Comparison of ENCODE assay signal across 15 cellular contexts in the genomic region with DNA sequence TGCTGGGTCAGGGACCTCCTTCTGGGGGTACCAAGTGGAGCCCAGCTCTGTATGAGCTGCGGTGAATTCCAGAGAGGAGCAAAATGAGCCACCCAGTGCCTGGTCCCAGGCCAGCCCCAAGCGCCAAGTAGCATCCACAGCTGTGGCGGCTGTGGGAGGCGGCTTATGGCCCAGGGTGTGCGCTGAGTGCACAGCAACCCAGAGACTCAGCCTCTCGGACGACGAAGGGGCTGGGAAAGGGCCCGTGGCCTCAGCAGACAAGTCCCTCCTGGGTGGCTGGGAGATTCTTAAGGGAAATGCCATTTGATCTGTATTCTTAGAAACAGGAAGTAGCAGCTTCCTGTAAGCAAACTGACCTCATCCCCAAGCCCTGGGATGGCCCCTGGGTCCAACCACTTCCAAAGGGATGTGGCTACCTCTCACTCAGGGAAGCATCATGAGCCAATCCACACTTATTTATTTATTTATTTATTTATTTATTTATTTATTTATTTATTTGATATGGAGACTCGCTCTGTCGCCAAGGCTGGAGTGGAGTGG. TPM values are rescaled to one million over a fixed set of nuclear protein-coding genes. Genes with fewer than 3 reads are reported as not detected.
DNase-seq lines count a peak whose midpoint lies in the region; ATAC-seq, FAIRE-seq and TF ChIP-seq lines count a peak whose summit lies in the region.
"Had no signal": no experiment of that assay in that cellular context is flagged by ENCODE, and none has a peak within 500 bp of the region (broad histone marks: within the 10 kb centered on the region; RNA-seq: fewer than 3 reads in every experiment).

No MANE protein-coding gene starts in this region.

- no peak for FAIRE-seq in HepG2 (lab: Jason Lieb, UNC)

- CTCF ChIA-PET in HepG2 (lab: Yijun Ruan, JAX; ENCODE audit: low intra/inter-chr PET ratio, low total read pairs): no interaction called here

- in situ Hi-C loops in HepG2 (cut with HindIII; ENCODE audit: extremely low pct_ligation_motif_present, low pct_unique_long_range_greater_than_20kb): no loop called here

- no peak for TF ChIP-seq EP300 in HepG2 (IDR thresholded peaks at IDR 0.05; ENCODE audit: low read depth in 2 of 2, low read length in 2 of 2)
- no peak for TF ChIP-seq EP300 in HepG2 (CRISPR knock-in tag; IDR thresholded peaks at IDR 0.05; ENCODE audit: borderline replicate concordance)

- DNase-seq in D341Med (ENCODE audit: low spot score) (peak; percentile 16), M059J (ENCODE audit: low read depth) (peak; percentile 61), choroid plexus epithelial cell (ENCODE audit: low read depth) (peak; percentile 58), HepG2 (ENCODE audit: low spot score) (no peak), BE2C (no peak)
- no peak for DNase-seq in stimulated activated CD4-positive, alpha-beta T cell treated with anti-CD3 and anti-CD28 coated beads, Interleukin-1b, Interleukin-23, amount 100 ng/mL, for 48 hours
- DNase-seq in activated T-helper 1 cell treated with anti-CD3 and anti-CD28 coated beads, Interleukin-12 subunit alpha, Interleukin-12 subunit beta, Interleukin-2, Interleukin-4 antibody, amounts not matched to agents 30 ng/mL and 10 ng/mL and 1 ng/mL, durations not matched to agents 14 hours and 24 hours and 36 hours (ENCODE audit: low spot score): no peak
- DNase-seq: CD4-positive, alpha-beta memory T cell; gastrocnemius medialis; GOT3; NCI-H2107; stimulated activated CD4-positive, alpha-beta T cell treated with anti-CD3 and anti-CD28 coated beads, Interleukin-2, amount 100 ng/mL, for 48 hours had no signal

- H3K9ac ChIP-seq in HepG2 (ENCODE audit: insufficient read depth, low read depth, low read length): no peak overlapping the region

- peaks cover 61% of the 10 kb centered on the region for H3K4me1 ChIP-seq in HepG2 (ENCODE audit: insufficient read depth, low read length)
- H3K4me1 ChIP-seq in BE2C: no peaks in the 10 kb centered on the region
- H3K4me1 ChIP-seq: gastrocnemius medialis had no signal

- no peak for TF ChIP-seq POLR2A in HepG2 (IDR thresholded peaks at IDR 0.05; ENCODE audit: insufficient read depth in 1 of 2, low read depth in 2 of 2, low read length in 2 of 2)

- H3K27ac ChIP-seq in HepG2 (ENCODE audit: extremely low read length, insufficient read depth, low read length): no peak overlapping the region
- H3K27ac ChIP-seq: gastrocnemius medialis had no signal

- H3K4me3 Mint-ChIP-seq in activated T-helper 1 cell treated with anti-CD3 and anti-CD28 coated beads, Interleukin-12 subunit alpha, Interleukin-12 subunit beta, Interleukin-2, Interleukin-4 antibody, amounts not matched to agents 30 ng/mL and 10 ng/mL and 1 ng/mL, durations not matched to agents 14 hours and 24 hours and 36 hours: no peak overlapping the region
- H3K4me3 Mint-ChIP-seq: brain, nephron had no signal

- H3K27me3 Mint-ChIP-seq in activated T-helper 1 cell treated with anti-CD3 and anti-CD28 coated beads, Interleukin-12 subunit alpha, Interleukin-12 subunit beta, Interleukin-2, Interleukin-4 antibody, amounts not matched to agents 30 ng/mL and 10 ng/mL and 1 ng/mL, durations not matched to agents 14 hours and 24 hours and 36 hours (ENCODE audit: insufficient read depth): peaks cover 2% of the 10 kb centered on the region

- H3K79me2 ChIP-seq in HepG2 (ENCODE audit: insufficient read depth, low read length): no peaks in the 10 kb centered on the region

- H3K9me3 ChIP-seq in HepG2 (ENCODE audit: low read length): no peaks in the 10 kb centered on the region
- H3K9me3 ChIP-seq in BE2C: no peaks in the 10 kb centered on the region
- H3K9me3 ChIP-seq: gastrocnemius medialis had no signal

- H3K9me3 Mint-ChIP-seq in activated T-helper 1 cell treated with anti-CD3 and anti-CD28 coated beads, Interleukin-12 subunit alpha, Interleukin-12 subunit beta, Interleukin-2, Interleukin-4 antibody, amounts not matched to agents 30 ng/mL and 10 ng/mL and 1 ng/mL, durations not matched to agents 14 hours and 24 hours and 36 hours: no peaks in the 10 kb centered on the region
- H3K9me3 Mint-ChIP-seq: CD4-positive, alpha-beta memory T cell had no signal

- H3K4me1 Mint-ChIP-seq in activated T-helper 1 cell treated with anti-CD3 and anti-CD28 coated beads, Interleukin-12 subunit alpha, Interleukin-12 subunit beta, Interleukin-2, Interleukin-4 antibody, amounts not matched to agents 30 ng/mL and 10 ng/mL and 1 ng/mL, durations not matched to agents 14 hours and 24 hours and 36 hours (ENCODE audit: low read depth): peaks cover 4% of the 10 kb centered on the region

- no peaks in the 10 kb centered on the region for H3K36me3 ChIP-seq in HepG2 (replicated peaks in 1 of 2; ENCODE audit: control insufficient read depth in 1 of 2, insufficient read depth in 2 of 2, low read length in 2 of 2)
- H3K36me3 ChIP-seq in BE2C: no peaks in the 10 kb centered on the region
- H3K36me3 ChIP-seq: gastrocnemius medialis had no signal

- intact Hi-C loops in HepG2 (cut with micrococcal nuclease; ENCODE audit: unreplicated experiment): no loop called here
- intact Hi-C loops in activated T-helper 1 cell treated with anti-CD3 and anti-CD28 coated beads, Interleukin-12 subunit alpha, Interleukin-12 subunit beta, Interleukin-2, Interleukin-4 antibody, amounts not matched to agents 30 ng/mL and 10 ng/mL and 1 ng/mL, durations not matched to agents 14 hours and 24 hours and 36 hours (cut with micrococcal nuclease): no loop called here

- ATAC-seq in HepG2 (no peak), GM18511 (IDR thresholded peaks at IDR 0.05; ENCODE audit: unreplicated experiment) (no peak)

- H3K27me3 ChIP-seq in HepG2 (ENCODE audit: control insufficient read depth in 1 of 2, insufficient read depth in 2 of 2, low read length in 2 of 2): peaks cover 1 to 45% of the 10 kb centered on the region in 2 experiments; a peak in 4 of 5 replicates
- no peaks in the 10 kb centered on the region for H3K27me3 ChIP-seq in BE2C

- H3K27ac Mint-ChIP-seq in activated T-helper 1 cell treated with anti-CD3 and anti-CD28 coated beads, Interleukin-12 subunit alpha, Interleukin-12 subunit beta, Interleukin-2, Interleukin-4 antibody, amounts not matched to agents 30 ng/mL and 10 ng/mL and 1 ng/mL, durations not matched to agents 14 hours and 24 hours and 36 hours: no peak overlapping the region
- H3K27ac Mint-ChIP-seq: brain; CD4-positive, alpha-beta memory T cell; nephron had no signal

- POLR2A ChIA-PET in HepG2 (lab: Yijun Ruan, JAX): no interaction called here

- no peak overlapping the region for H2AFZ ChIP-seq in HepG2 (ENCODE audit: low read length)

- no peak for TF ChIP-seq RAD21 in HepG2 (CRISPR knock-in tag; IDR thresholded peaks at IDR 0.05)

- no peaks in the 10 kb centered on the region for H4K20me1 ChIP-seq in HepG2 (ENCODE audit: insufficient read depth, low read length)

- WGBS in HepG2 (ENCODE audit: low lambda C conversion rate): 89% methylated on average over 10 of the region's 11 CpGs

- no peaks in the 10 kb centered on the region for H3K36me3 Mint-ChIP-seq in activated T-helper 1 cell treated with anti-CD3 and anti-CD28 coated beads, Interleukin-12 subunit alpha, Interleukin-12 subunit beta, Interleukin-2, Interleukin-4 antibody, amounts not matched to agents 30 ng/mL and 10 ng/mL and 1 ng/mL, durations not matched to agents 14 hours and 24 hours and 36 hours (ENCODE audit: low read depth)
- H3K36me3 Mint-ChIP-seq: brain; CD4-positive, alpha-beta memory T cell had no signal

- no peak overlapping the region for H3K4me2 ChIP-seq in HepG2 (ENCODE audit: low read depth, low read length)

- no peak for TF ChIP-seq CTCF in choroid plexus epithelial cell (conservative IDR thresholded peaks at IDR 0.05; ENCODE audit: low read depth, low read length)
- TF ChIP-seq CTCF in HepG2 (CRISPR knock-in tag; IDR thresholded peaks at IDR 0.05): no peak
- TF ChIP-seq CTCF in BE2C (IDR thresholded peaks at IDR 0.05; ENCODE audit: low read depth, low read length): no peak

- BruUV-seq in HepG2 (replicated peaks; lab: Mats Ljungman, UMichigan): no TSS peak

- no peak overlapping the region for H3K4me3 ChIP-seq in choroid plexus epithelial cell (ENCODE audit: low read depth, low read length)
- H3K4me3 ChIP-seq in HepG2 (replicated peaks in 1 of 3; ENCODE audit: insufficient read depth in 1 of 3, low read depth in 2 of 3, low read length in 3 of 3): no peak overlapping the region
- no peak overlapping the region for H3K4me3 ChIP-seq in BE2C (ENCODE audit: low read depth, low read length)
- H3K4me3 ChIP-seq: gastrocnemius medialis had no signal

TF ChIP-seq in HepG2, 621 proteins besides CTCF, POLR2A, EP300 and RAD21 (continues in another document):
- TF ChIP-seq ZSCAN20 (CRISPR knock-in tag; IDR thresholded peaks at IDR 0.05; ENCODE audit: borderline replicate concordance): no peak

RNA-seq across cellular contexts. Expression of gene ATP2A3, which starts 19.8 kb away (rescaled TPM):
- 0.10 TPM in 1 of 2 replicates, not detected in the other for total RNA-seq in M059J (2014; rRNA removed; shearing (Covaris generic))
- not detected in 2 replicates for total RNA-seq in HepG2 (2016; rRNA removed; fragmentation: Illumina TruSeq; extraction: Trizol)
- total RNA-seq in HepG2 (2016; cell fraction: cytosol; rRNA removed; fragmentation: Illumina TruSeq; extraction: Trizol; ENCODE audit: low read depth): not detected in 2 replicates
- not detected in 2 replicates for total RNA-seq in HepG2 (2016; cell fraction: insoluble cytoplasmic fraction; rRNA removed; fragmentation: Illumina TruSeq; extraction: Trizol)
- total RNA-seq in HepG2 (2016; cell fraction: membrane; rRNA removed; fragmentation: Illumina TruSeq; extraction: Trizol): not detected in 2 replicates
- not detected in 2 replicates for total RNA-seq in HepG2 (2016; cell fraction: nucleus; rRNA removed; fragmentation: Illumina TruSeq; extraction: Trizol)
- polyA plus RNA-seq in HepG2 (2011; rRNA removed): 0.07 and 0.10 TPM in 2 replicates
- 0.03 and 0.14 TPM in 2 replicates for polyA plus RNA-seq in HepG2 (2011; cell fraction: cytosol; rRNA removed)
- polyA plus RNA-seq in HepG2 (2011; cell fraction: nucleus; rRNA removed): 0.16 and 0.40 TPM in 2 replicates
- polyA plus RNA-seq in HepG2 (2012): 0.15 and 0.25 TPM in 2 replicates
- polyA plus RNA-seq in HepG2 (2016; cell fraction: cytosol; fragmentation: Illumina TruSeq; extraction: Trizol; ENCODE audit: low read depth): not detected in 2 replicates
- polyA plus RNA-seq in HepG2 (2016; cell fraction: insoluble cytoplasmic fraction; fragmentation: Illumina TruSeq; extraction: Trizol; ENCODE audit: low read depth): not detected in 2 replicates
- not detected in 2 replicates for polyA plus RNA-seq in HepG2 (2016; cell fraction: membrane; fragmentation: Illumina TruSeq; extraction: Trizol; ENCODE audit: low read depth)
- polyA plus RNA-seq in HepG2 (2016; cell fraction: nucleus; fragmentation: Illumina TruSeq; extraction: Trizol; ENCODE audit: insufficient read depth, low read depth): not detected in 2 replicates
- polyA minus RNA-seq in HepG2 (2011; rRNA and poly(A)+ RNA removed; ENCODE audit: low replicate concordance): 0.52 and 1.2 TPM in 2 replicates
- polyA minus RNA-seq in HepG2 (2011; cell fraction: cytosol; rRNA and poly(A)+ RNA removed): not detected in 2 replicates
- polyA minus RNA-seq in HepG2 (2011; cell fraction: nucleus; rRNA and poly(A)+ RNA removed): 0.13 TPM in 1 of 2 replicates, not detected in the other
- 1.1 TPM for polyA plus RNA-seq in BE2C (2012; ENCODE audit: insufficient read depth, insufficient read length, low read depth)
- 107 and 111 TPM in 2 replicates for total RNA-seq in activated T-helper 1 cell treated with anti-CD3 and anti-CD28 coated beads, Interleukin-12 subunit alpha, Interleukin-12 subunit beta, Interleukin-2, Interleukin-4 antibody, amounts not matched to agents 30 ng/mL and 10 ng/mL and 1 ng/mL, durations not matched to agents 14 hours and 24 hours and 36 hours

Comparison
In these comparisons a context has a peak if more than half of its experiments do, and no peak if none do; other contexts are left out.
1. DNase-seq: peak in D341Med (single experiment), M059J (single experiment) and choroid plexus epithelial cell (single experiment); none in HepG2 (single experiment), stimulated activated CD4-positive, alpha-beta T cell treated with anti-CD3 and anti-CD28 coated beads, Interleukin-1b, Interleukin-23, amount 100 ng/mL, for 48 hours (single experiment), BE2C (single experiment) and activated T-helper 1 cell treated with anti-CD3 and anti-CD28 coated beads, Interleukin-12 subunit alpha, Interleukin-12 subunit beta, Interleukin-2, Interleukin-4 antibody, amounts not matched to agents 30 ng/mL and 10 ng/mL and 1 ng/mL, durations not matched to agents 14 hours and 24 hours and 36 hours (single experiment).
2. RNA of gene ATP2A3, which starts 19.8 kb away (total RNA-seq): 107 to 111 TPM in activated T-helper 1 cell treated with anti-CD3 and anti-CD28 coated beads, Interleukin-12 subunit alpha, Interleukin-12 subunit beta, Interleukin-2, Interleukin-4 antibody, amounts not matched to agents 30 ng/mL and 10 ng/mL and 1 ng/mL, durations not matched to agents 14 hours and 24 hours and 36 hours; 0.10 TPM in M059J and not detected in HepG2; every median in the first group is over 10 times any median in the second.